1 cellular context compared by ENCODE assay signal in the genomic region with DNA sequence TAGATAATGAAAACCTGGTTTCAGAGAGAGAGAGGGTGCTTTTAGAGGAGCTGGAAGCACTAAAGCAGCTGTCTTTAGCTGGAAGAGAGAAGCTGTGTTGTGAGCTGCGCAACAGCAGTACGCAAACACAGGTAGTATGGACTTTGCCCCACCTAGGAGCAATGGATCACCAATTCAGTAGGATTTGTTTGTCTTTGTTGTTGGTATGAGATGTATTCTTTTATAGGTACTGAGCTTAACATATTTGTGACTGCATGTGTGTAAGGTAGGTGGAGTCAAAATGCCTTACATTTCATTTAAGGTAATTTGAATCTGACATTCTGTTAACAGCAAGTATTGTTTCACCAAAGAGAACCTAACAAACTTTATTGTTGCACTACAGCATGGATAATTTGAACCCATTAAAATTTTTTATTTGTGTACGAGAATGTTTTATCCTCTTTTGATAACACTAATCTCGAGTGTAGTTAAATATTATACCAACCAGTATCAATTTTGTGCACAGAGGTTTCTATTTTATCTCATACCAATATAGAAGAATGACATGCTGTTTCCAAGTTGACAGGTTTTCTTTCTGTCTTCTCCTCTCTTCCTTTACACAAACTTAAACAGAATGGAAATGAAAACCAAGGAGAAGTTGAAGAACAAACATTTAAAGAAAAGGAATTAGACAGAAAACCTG.
TF ChIP-seq lines count a peak whose summit lies in the region.

No MANE protein-coding gene starts in this region.

TF ChIP-seq in HepG2, 621 proteins besides CTCF, POLR2A, EP300 and RAD21 (continued from another document and continues in another):
- TF ChIP-seq, protein P1, sequence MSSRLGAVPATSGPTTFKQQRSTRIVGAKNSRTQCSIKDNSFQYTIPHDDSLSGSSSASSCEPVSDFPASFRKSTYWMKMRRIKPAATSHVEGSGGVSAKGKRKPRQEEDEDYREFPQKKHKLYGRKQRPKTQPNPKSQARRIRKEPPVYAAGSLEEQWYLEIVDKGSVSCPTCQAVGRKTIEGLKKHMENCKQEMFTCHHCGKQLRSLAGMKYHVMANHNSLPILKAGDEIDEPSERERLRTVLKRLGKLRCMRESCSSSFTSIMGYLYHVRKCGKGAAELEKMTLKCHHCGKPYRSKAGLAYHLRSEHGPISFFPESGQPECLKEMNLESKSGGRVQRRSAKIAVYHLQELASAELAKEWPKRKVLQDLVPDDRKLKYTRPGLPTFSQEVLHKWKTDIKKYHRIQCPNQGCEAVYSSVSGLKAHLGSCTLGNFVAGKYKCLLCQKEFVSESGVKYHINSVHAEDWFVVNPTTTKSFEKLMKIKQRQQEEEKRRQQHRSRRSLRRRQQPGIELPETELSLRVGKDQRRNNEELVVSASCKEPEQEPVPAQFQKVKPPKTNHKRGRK (CRISPR knock-in tag; IDR thresholded peaks at IDR 0.05): no peak
- peak; percentile 77 for TF ChIP-seq ZNF792 (CRISPR knock-in tag; IDR thresholded peaks at IDR 0.05)
- TF ChIP-seq ATAD3A (CRISPR knock-in tag; IDR thresholded peaks at IDR 0.05): no peak
- TF ChIP-seq ZNF296 (CRISPR knock-in tag; conservative IDR thresholded peaks at IDR 0.05): no peak
- TF ChIP-seq ZNF431 (CRISPR knock-in tag; IDR thresholded peaks at IDR 0.05; ENCODE audit: borderline replicate concordance, low read depth): no peak
- TF ChIP-seq KDM2A (CRISPR knock-in tag; IDR thresholded peaks at IDR 0.05; ENCODE audit: borderline replicate concordance, low read depth): 0 out of 2 replicates have a peak, but pooled peaks have one; percentile 37
- TF ChIP-seq, protein P2, sequence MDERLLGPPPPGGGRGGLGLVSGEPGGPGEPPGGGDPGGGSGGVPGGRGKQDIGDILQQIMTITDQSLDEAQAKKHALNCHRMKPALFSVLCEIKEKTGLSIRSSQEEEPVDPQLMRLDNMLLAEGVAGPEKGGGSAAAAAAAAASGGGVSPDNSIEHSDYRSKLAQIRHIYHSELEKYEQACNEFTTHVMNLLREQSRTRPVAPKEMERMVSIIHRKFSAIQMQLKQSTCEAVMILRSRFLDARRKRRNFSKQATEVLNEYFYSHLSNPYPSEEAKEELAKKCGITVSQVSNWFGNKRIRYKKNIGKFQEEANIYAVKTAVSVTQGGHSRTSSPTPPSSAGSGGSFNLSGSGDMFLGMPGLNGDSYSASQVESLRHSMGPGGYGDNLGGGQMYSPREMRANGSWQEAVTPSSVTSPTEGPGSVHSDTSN (CRISPR knock-in tag; IDR thresholded peaks at IDR 0.05): no peak
- TF ChIP-seq, protein P3, sequence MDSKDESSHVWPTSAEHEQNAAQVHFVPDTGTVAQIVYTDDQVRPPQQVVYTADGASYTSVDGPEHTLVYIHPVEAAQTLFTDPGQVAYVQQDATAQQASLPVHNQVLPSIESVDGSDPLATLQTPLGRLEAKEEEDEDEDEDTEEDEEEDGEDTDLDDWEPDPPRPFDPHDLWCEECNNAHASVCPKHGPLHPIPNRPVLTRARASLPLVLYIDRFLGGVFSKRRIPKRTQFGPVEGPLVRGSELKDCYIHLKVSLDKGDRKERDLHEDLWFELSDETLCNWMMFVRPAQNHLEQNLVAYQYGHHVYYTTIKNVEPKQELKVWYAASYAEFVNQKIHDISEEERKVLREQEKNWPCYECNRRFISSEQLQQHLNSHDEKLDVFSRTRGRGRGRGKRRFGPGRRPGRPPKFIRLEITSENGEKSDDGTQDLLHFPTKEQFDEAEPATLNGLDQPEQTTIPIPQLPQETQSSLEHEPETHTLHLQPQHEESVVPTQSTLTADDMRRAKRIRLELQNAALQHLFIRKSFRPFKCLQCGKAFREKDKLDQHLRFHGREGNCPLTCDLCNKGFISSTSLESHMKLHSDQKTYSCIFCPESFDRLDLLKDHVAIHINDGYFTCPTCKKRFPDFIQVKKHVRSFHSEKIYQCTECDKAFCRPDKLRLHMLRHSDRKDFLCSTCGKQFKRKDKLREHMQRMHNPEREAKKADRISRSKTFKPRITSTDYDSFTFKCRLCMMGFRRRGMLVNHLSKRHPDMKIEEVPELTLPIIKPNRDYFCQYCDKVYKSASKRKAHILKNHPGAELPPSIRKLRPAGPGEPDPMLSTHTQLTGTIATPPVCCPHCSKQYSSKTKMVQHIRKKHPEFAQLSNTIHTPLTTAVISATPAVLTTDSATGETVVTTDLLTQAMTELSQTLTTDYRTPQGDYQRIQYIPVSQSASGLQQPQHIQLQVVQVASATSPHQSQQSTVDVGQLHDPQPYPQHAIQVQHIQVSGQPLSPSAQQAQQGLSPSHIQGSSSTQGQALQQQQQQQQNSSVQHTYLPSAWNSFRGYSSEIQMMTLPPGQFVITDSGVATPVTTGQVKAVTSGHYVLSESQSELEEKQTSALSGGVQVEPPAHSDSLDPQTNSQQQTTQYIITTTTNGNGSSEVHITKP (CRISPR knock-in tag; IDR thresholded peaks at IDR 0.05; ENCODE audit: low read depth): no peak
- no peak for TF ChIP-seq ZNF768 (CRISPR knock-in tag; IDR thresholded peaks at IDR 0.05)
- no peak for TF ChIP-seq PAF1 (CRISPR knock-in tag; IDR thresholded peaks at IDR 0.05)
- TF ChIP-seq, protein P4, sequence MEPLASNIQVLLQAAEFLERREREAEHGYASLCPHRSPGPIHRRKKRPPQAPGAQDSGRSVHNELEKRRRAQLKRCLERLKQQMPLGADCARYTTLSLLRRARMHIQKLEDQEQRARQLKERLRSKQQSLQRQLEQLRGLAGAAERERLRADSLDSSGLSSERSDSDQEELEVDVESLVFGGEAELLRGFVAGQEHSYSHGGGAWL (CRISPR knock-in tag; IDR thresholded peaks at IDR 0.05): no peak
- TF ChIP-seq, protein P5, sequence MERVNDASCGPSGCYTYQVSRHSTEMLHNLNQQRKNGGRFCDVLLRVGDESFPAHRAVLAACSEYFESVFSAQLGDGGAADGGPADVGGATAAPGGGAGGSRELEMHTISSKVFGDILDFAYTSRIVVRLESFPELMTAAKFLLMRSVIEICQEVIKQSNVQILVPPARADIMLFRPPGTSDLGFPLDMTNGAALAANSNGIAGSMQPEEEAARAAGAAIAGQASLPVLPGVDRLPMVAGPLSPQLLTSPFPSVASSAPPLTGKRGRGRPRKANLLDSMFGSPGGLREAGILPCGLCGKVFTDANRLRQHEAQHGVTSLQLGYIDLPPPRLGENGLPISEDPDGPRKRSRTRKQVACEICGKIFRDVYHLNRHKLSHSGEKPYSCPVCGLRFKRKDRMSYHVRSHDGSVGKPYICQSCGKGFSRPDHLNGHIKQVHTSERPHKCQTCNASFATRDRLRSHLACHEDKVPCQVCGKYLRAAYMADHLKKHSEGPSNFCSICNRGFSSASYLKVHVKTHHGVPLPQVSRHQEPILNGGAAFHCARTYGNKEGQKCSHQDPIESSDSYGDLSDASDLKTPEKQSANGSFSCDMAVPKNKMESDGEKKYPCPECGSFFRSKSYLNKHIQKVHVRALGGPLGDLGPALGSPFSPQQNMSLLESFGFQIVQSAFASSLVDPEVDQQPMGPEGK (CRISPR knock-in tag; IDR thresholded peaks at IDR 0.05): no peak; the same call in 1 of the 2 replicates
- no peak for TF ChIP-seq ADNP (CRISPR knock-in tag; IDR thresholded peaks at IDR 0.05)
- no peak for TF ChIP-seq BORCS8-MEF2B (CRISPR knock-in tag; IDR thresholded peaks at IDR 0.05)
- no peak for TF ChIP-seq NPAS2 (CRISPR knock-in tag; IDR thresholded peaks at IDR 0.05; ENCODE audit: borderline replicate concordance)
- TF ChIP-seq, protein P6, sequence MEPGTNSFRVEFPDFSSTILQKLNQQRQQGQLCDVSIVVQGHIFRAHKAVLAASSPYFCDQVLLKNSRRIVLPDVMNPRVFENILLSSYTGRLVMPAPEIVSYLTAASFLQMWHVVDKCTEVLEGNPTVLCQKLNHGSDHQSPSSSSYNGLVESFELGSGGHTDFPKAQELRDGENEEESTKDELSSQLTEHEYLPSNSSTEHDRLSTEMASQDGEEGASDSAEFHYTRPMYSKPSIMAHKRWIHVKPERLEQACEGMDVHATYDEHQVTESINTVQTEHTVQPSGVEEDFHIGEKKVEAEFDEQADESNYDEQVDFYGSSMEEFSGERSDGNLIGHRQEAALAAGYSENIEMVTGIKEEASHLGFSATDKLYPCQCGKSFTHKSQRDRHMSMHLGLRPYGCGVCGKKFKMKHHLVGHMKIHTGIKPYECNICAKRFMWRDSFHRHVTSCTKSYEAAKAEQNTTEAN (CRISPR knock-in tag; conservative IDR thresholded peaks at IDR 0.05): no peak
- no peak for TF ChIP-seq BRCA1 (CRISPR knock-in tag; IDR thresholded peaks at IDR 0.05)
- TF ChIP-seq TRIM24 (CRISPR knock-in tag; IDR thresholded peaks at IDR 0.05): no peak
- TF ChIP-seq RBM39 (IDR thresholded peaks at IDR 0.05; ENCODE audit: low read depth, low read length, poor library complexity, severe bottlenecking): no peak
- TF ChIP-seq, protein P7, sequence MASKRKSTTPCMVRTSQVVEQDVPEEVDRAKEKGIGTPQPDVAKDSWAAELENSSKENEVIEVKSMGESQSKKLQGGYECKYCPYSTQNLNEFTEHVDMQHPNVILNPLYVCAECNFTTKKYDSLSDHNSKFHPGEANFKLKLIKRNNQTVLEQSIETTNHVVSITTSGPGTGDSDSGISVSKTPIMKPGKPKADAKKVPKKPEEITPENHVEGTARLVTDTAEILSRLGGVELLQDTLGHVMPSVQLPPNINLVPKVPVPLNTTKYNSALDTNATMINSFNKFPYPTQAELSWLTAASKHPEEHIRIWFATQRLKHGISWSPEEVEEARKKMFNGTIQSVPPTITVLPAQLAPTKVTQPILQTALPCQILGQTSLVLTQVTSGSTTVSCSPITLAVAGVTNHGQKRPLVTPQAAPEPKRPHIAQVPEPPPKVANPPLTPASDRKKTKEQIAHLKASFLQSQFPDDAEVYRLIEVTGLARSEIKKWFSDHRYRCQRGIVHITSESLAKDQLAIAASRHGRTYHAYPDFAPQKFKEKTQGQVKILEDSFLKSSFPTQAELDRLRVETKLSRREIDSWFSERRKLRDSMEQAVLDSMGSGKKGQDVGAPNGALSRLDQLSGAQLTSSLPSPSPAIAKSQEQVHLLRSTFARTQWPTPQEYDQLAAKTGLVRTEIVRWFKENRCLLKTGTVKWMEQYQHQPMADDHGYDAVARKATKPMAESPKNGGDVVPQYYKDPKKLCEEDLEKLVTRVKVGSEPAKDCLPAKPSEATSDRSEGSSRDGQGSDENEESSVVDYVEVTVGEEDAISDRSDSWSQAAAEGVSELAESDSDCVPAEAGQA (IDR thresholded peaks at IDR 0.05; ENCODE audit: low read depth): no peak
- TF ChIP-seq, protein P7 (CRISPR knock-in tag; IDR thresholded peaks at IDR 0.05; ENCODE audit: borderline replicate concordance): no peak
- TF ChIP-seq, protein P8, sequence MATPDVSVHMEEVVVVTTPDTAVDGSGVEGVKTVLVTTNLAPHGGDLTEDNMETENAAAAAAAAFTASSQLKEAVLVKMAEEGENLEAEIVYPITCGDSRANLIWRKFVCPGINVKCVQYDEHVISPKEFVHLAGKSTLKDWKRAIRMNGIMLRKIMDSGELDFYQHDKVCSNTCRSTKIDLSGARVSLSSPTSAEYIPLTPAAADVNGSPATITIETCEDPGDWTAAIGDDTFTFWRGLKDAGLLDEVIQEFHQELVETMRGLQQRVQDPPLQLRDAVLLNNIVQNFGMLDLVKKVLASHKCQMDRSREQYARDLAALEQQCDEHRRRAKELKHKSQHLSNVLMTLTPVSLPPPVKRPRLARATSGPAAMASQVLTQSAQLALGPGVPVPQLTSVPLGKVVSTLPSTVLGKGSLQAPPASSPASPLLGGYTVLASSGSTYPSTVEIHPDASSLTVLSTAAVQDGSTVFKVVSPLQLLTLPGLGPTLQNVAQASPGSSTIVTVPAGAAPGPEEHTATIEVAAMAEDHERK (CRISPR knock-in tag; IDR thresholded peaks at IDR 0.05; ENCODE audit: low read depth): no peak
- TF ChIP-seq ZSCAN30 (CRISPR knock-in tag; IDR thresholded peaks at IDR 0.05): no peak
- TF ChIP-seq, protein P9, sequence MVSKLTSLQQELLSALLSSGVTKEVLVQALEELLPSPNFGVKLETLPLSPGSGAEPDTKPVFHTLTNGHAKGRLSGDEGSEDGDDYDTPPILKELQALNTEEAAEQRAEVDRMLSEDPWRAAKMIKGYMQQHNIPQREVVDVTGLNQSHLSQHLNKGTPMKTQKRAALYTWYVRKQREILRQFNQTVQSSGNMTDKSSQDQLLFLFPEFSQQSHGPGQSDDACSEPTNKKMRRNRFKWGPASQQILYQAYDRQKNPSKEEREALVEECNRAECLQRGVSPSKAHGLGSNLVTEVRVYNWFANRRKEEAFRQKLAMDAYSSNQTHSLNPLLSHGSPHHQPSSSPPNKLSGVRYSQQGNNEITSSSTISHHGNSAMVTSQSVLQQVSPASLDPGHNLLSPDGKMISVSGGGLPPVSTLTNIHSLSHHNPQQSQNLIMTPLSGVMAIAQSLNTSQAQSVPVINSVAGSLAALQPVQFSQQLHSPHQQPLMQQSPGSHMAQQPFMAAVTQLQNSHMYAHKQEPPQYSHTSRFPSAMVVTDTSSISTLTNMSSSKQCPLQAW (CRISPR knock-in tag; IDR thresholded peaks at IDR 0.05): peak; percentile 82; the same call in 1 of the 2 replicates
- TF ChIP-seq HNRNPK (IDR thresholded peaks at IDR 0.05; ENCODE audit: low read depth, low read length, poor library complexity, severe bottlenecking): no peak
- TF ChIP-seq CBX1 (IDR thresholded peaks at IDR 0.05; ENCODE audit: low read depth): no peak
- TF ChIP-seq KMT2B (CRISPR knock-in tag; IDR thresholded peaks at IDR 0.05): peak; percentile 64
- TF ChIP-seq, protein P10, sequence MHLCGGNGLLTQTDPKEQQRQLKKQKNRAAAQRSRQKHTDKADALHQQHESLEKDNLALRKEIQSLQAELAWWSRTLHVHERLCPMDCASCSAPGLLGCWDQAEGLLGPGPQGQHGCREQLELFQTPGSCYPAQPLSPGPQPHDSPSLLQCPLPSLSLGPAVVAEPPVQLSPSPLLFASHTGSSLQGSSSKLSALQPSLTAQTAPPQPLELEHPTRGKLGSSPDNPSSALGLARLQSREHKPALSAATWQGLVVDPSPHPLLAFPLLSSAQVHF (CRISPR knock-in tag; IDR thresholded peaks at IDR 0.05): no peak
- TF ChIP-seq PITX1 (CRISPR knock-in tag; IDR thresholded peaks at IDR 0.05): 0 out of 2 replicates have a peak, but pooled peaks have one; percentile 19
- no peak for TF ChIP-seq HNRNPUL1 (IDR thresholded peaks at IDR 0.05; ENCODE audit: low read depth, low read length)
- TF ChIP-seq NFYB (CRISPR knock-in tag; IDR thresholded peaks at IDR 0.05): no peak
- TF ChIP-seq ZKSCAN5 (CRISPR knock-in tag; IDR thresholded peaks at IDR 0.05): no peak
- peak; percentile 43; the same call in 1 of the 2 replicates for TF ChIP-seq RARA (CRISPR knock-in tag; IDR thresholded peaks at IDR 0.05)
- TF ChIP-seq ZNF441 (CRISPR knock-in tag; IDR thresholded peaks at IDR 0.05; ENCODE audit: borderline replicate concordance): no peak
- TF ChIP-seq ATF7 (IDR thresholded peaks at IDR 0.05): no peak
- no peak for TF ChIP-seq ATF7 (CRISPR knock-in tag; IDR thresholded peaks at IDR 0.05)
- no peak for TF ChIP-seq ZNF232 (CRISPR knock-in tag; IDR thresholded peaks at IDR 0.05; ENCODE audit: borderline replicate concordance)
- no peak for TF ChIP-seq ZNF816 (CRISPR knock-in tag; IDR thresholded peaks at IDR 0.05; ENCODE audit: borderline replicate concordance)
